In the genomic region with DNA sequence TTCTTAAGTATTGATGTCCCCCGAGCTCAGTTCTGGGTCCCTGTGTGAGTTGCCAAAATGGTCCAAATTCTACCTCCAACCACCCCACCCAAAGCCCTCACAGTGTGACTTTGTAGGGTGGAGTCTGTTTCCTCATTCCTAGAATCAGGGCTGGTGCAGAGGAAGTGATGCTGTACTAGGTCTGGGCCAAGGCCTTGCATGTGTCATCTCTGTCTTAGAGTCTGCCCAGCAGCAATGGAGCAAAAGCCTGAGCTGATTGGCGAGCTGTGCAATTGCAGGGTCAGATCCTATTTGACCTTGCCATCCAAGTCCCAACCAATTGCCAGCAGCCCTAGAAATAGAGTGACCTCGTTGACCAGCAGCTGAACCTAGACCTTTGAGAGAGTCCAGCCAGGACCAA, we compare ENCODE assay signal across 22 cellular contexts.
A peak's percentile ranks its signal among the peaks of the same experiment; 100 is the strongest.
DNase-seq lines count a peak whose midpoint lies in the region; ATAC-seq and TF ChIP-seq lines count a peak whose summit lies in the region.
"Had no signal": no experiment of that assay in that cellular context is flagged by ENCODE, and none has a peak within 500 bp of the region (broad histone marks: within the 10 kb centered on the region; RNA-seq: fewer than 3 reads in every experiment).

No MANE protein-coding gene starts in this region.

- H3K27me3 Mint-ChIP-seq in activated CD4-positive, alpha-beta T cell treated with anti-CD3 and anti-CD28 coated beads, Interleukin-2, amount 10 ng/mL, durations not matched to agents 7 days and 5 days: peaks cover 18% of the 10 kb centered on the region
- peaks cover 15% of the 10 kb centered on the region for H3K27me3 Mint-ChIP-seq in activated CD8-positive, alpha-beta T cell treated with anti-CD3 and anti-CD28 coated beads, Interleukin-2, amount 10 ng/mL, durations not matched to agents 7 days and 5 days (ENCODE audit: low read depth)

- H3K27ac ChIP-seq in spleen: peak overlapping the region in 5 of 8 donors; percentile 0 to 45 (median 32)
- H3K27ac ChIP-seq: body of pancreas, esophagus squamous epithelium, HL-60, neutrophil, thyroid gland had no signal

- 44 to 73% (median 59%) methylated on average over 3 of the region's 3 CpGs for WGBS in spleen, 5 donors

- peak; percentile 21 for DNase-seq in activated CD4-positive, alpha-beta T cell treated with anti-CD3 and anti-CD28 coated beads, Interleukin-2, amount 10 ng/mL, durations not matched to agents 7 days and 5 days
- DNase-seq in activated CD4-positive, alpha-beta T cell treated with anti-CD3 and anti-CD28 coated beads for 1 hour: no peak
- peak; percentile 45 for DNase-seq in activated CD8-positive, alpha-beta T cell treated with anti-CD3 and anti-CD28 coated beads, Interleukin-2, amount 10 ng/mL, durations not matched to agents 7 days and 5 days
- DNase-seq in spleen (no peak), C1 segment of cervical spinal cord (lab: John Stamatoyannopoulos, UW) (no peak), ureter (ENCODE audit: low spot score) (no peak), NCI-H2171 (lab: John Stamatoyannopoulos, UW) (no peak)
- DNase-seq: ACHN; activated naive CD4-positive, alpha-beta T cell treated with anti-CD3 and anti-CD28 coated beads for 36 hours; body of pancreas; esophagus squamous epithelium; KG1; kidney; midbrain; NCI-H1417 treated with DMSO at 0.1 percent for 48 hours; NCI-H345; right cardiac atrium; stimulated activated CD4-positive, alpha-beta T cell treated with anti-CD3 and anti-CD28 coated beads, Interleukin-1b, Interleukin-23, amount 100 ng/mL, for 48 hours; thyroid gland had no signal

- H3K4me1 Mint-ChIP-seq in activated CD4-positive, alpha-beta T cell treated with anti-CD3 and anti-CD28 coated beads, Interleukin-2, amount 10 ng/mL, durations not matched to agents 7 days and 5 days: peaks cover 26% of the 10 kb centered on the region
- H3K4me1 Mint-ChIP-seq in activated CD8-positive, alpha-beta T cell treated with anti-CD3 and anti-CD28 coated beads, Interleukin-2, amount 10 ng/mL, durations not matched to agents 7 days and 5 days (ENCODE audit: low read depth): peaks cover 30% of the 10 kb centered on the region

- H3K9me3 ChIP-seq in spleen: peaks cover 0 to 5% (median 0%) of the 10 kb centered on the region in 8 donors
- H3K9me3 ChIP-seq: body of pancreas, esophagus squamous epithelium, neutrophil, thyroid gland had no signal

- intact Hi-C loops in spleen (cut with DNase I; ENCODE audit: low total_unique reads): no loop called here

- CTCF ChIA-PET in activated CD4-positive, alpha-beta T cell treated with anti-CD3 and anti-CD28 coated beads, Interleukin-2, amount 10 ng/mL, durations not matched to agents 7 days and 5 days (lab: Charles Lee): interaction anchor here (0.7 to 1.2 kb wide), 4 partner anchors 17 to 100 kb away, joined by 3 to 6 read pairs (median 4); no protein-coding TSS in a partner anchor
- CTCF ChIA-PET in activated CD8-positive, alpha-beta T cell treated with anti-CD3 and anti-CD28 coated beads, Interleukin-2, amount 10 ng/mL, durations not matched to agents 7 days and 5 days (lab: Charles Lee): interaction anchor here (0.9 kb wide), 1 partner anchor 56 kb away, joined by 3 read pairs; no protein-coding TSS in a partner anchor

- peaks cover 6% of the 10 kb centered on the region for H3K36me3 Mint-ChIP-seq in activated CD4-positive, alpha-beta T cell treated with anti-CD3 and anti-CD28 coated beads, Interleukin-2, amount 10 ng/mL, durations not matched to agents 7 days and 5 days (ENCODE audit: low read depth)
- H3K36me3 Mint-ChIP-seq in activated CD8-positive, alpha-beta T cell treated with anti-CD3 and anti-CD28 coated beads, Interleukin-2, amount 10 ng/mL, durations not matched to agents 7 days and 5 days (ENCODE audit: low read depth): no peaks in the 10 kb centered on the region

- no peak overlapping the region for H3K4me3 Mint-ChIP-seq in activated CD4-positive, alpha-beta T cell treated with anti-CD3 and anti-CD28 coated beads, Interleukin-2, amount 10 ng/mL, durations not matched to agents 7 days and 5 days
- H3K4me3 Mint-ChIP-seq in activated CD8-positive, alpha-beta T cell treated with anti-CD3 and anti-CD28 coated beads, Interleukin-2, amount 10 ng/mL, durations not matched to agents 7 days and 5 days: no peak overlapping the region
- H3K4me3 Mint-ChIP-seq: activated naive CD4-positive, alpha-beta T cell treated with anti-CD3 and anti-CD28 coated beads for 36 hours had no signal

- H3K9me3 Mint-ChIP-seq in activated CD4-positive, alpha-beta T cell treated with anti-CD3 and anti-CD28 coated beads, Interleukin-2, amount 10 ng/mL, durations not matched to agents 7 days and 5 days: no peaks in the 10 kb centered on the region
- H3K9me3 Mint-ChIP-seq in activated CD8-positive, alpha-beta T cell treated with anti-CD3 and anti-CD28 coated beads, Interleukin-2, amount 10 ng/mL, durations not matched to agents 7 days and 5 days (ENCODE audit: insufficient read depth): no peaks in the 10 kb centered on the region
- H3K9me3 Mint-ChIP-seq: activated naive CD4-positive, alpha-beta T cell treated with anti-CD3 and anti-CD28 coated beads for 36 hours had no signal

- H3K4me3 ChIP-seq in spleen: no peak overlapping the region
- H3K4me3 ChIP-seq: body of pancreas, esophagus squamous epithelium, thyroid gland had no signal

- peak overlapping the region; percentile 90 for H3K27ac Mint-ChIP-seq in activated CD4-positive, alpha-beta T cell treated with anti-CD3 and anti-CD28 coated beads, Interleukin-2, amount 10 ng/mL, durations not matched to agents 7 days and 5 days
- H3K27ac Mint-ChIP-seq in activated CD8-positive, alpha-beta T cell treated with anti-CD3 and anti-CD28 coated beads, Interleukin-2, amount 10 ng/mL, durations not matched to agents 7 days and 5 days: peak overlapping the region; percentile 78
- H3K27ac Mint-ChIP-seq: activated naive CD4-positive, alpha-beta T cell treated with anti-CD3 and anti-CD28 coated beads for 36 hours had no signal

- peak; percentile 50 for ATAC-seq in HG03520 (IDR thresholded peaks at IDR 0.05; ENCODE audit: unreplicated experiment)
- ATAC-seq in activated CD8-positive, alpha-beta T cell treated with anti-CD3 and anti-CD28 coated beads, Interleukin-2, amount 10 ng/mL, durations not matched to agents 7 days and 5 days: peak; percentile 76
- ATAC-seq: body of pancreas had no signal

- H3K27me3 ChIP-seq in spleen (replicated peaks in 1 of 7): no peaks in the 10 kb centered on the region
- H3K27me3 ChIP-seq: body of pancreas, esophagus squamous epithelium, neutrophil, thyroid gland had no signal

- TF ChIP-seq CTCF in spleen (IDR thresholded peaks at IDR 0.05 in 8 of 11, conservative IDR thresholded peaks at IDR 0.05 in 3 of 11): no peak

- no peak for TF ChIP-seq POLR2A in spleen (IDR thresholded peaks at IDR 0.05)

- POLR2A ChIA-PET in activated CD4-positive, alpha-beta T cell treated with anti-CD3 and anti-CD28 coated beads, Interleukin-2, amount 10 ng/mL, durations not matched to agents 7 days and 5 days (lab: Charles Lee): no interaction called here
- POLR2A ChIA-PET in activated CD8-positive, alpha-beta T cell treated with anti-CD3 and anti-CD28 coated beads, Interleukin-2, amount 10 ng/mL, durations not matched to agents 7 days and 5 days (lab: Charles Lee): interaction anchor here (1.0 kb wide), 1 partner anchor 96 kb away, joined by 3 read pairs; no protein-coding TSS in a partner anchor

- H3K36me3 ChIP-seq in spleen: no peaks in the 10 kb centered on the region
- H3K36me3 ChIP-seq: esophagus squamous epithelium, neutrophil, thyroid gland had no signal

- peaks cover 0 to 12% (median 0%) of the 10 kb centered on the region in 6 donors for H3K4me1 ChIP-seq in spleen
- H3K4me1 ChIP-seq: thyroid gland had no signal

Comparison
In these comparisons a context has a peak if more than half of its experiments do, and no peak if none do; other contexts are left out.
1. DNase-seq: peak in activated CD4-positive, alpha-beta T cell treated with anti-CD3 and anti-CD28 coated beads, Interleukin-2, amount 10 ng/mL, durations not matched to agents 7 days and 5 days (single experiment) and activated CD8-positive, alpha-beta T cell treated with anti-CD3 and anti-CD28 coated beads, Interleukin-2, amount 10 ng/mL, durations not matched to agents 7 days and 5 days (single experiment); none in activated CD4-positive, alpha-beta T cell treated with anti-CD3 and anti-CD28 coated beads for 1 hour (single experiment), spleen (single experiment), C1 segment of cervical spinal cord (0 of 14), ureter (single experiment) and NCI-H2171 (single experiment).